ENCODE assay signal across 18 cellular contexts in genomic region chr19:54192972-54193371, GRCh38. TPM values are rescaled to one million over a fixed set of nuclear protein-coding genes. Genes with fewer than 3 reads are reported as not detected.
DNase-seq lines count a peak whose midpoint lies in the region; ATAC-seq and TF ChIP-seq lines count a peak whose summit lies in the region.
"Had no signal": no experiment of that assay in that cellular context is flagged by ENCODE, and none has a peak within 500 bp of the region (broad histone marks: within the 10 kb centered on the region; RNA-seq: fewer than 3 reads in every experiment).

No MANE protein-coding gene starts in this region.

- TF ChIP-seq CTCF in esophagus muscularis mucosa (IDR thresholded peaks at IDR 0.05) (no peak), spleen (IDR thresholded peaks at IDR 0.05 in 8 of 11, conservative IDR thresholded peaks at IDR 0.05 in 3 of 11) (no peak)

- H3K4me1 ChIP-seq in esophagus muscularis mucosa, result peaks cover 23 to 34% (median 29%) of the 10 kb centered on the region in 4 donors
- peaks cover 14 to 51% (median 29%) of the 10 kb centered on the region in 6 donors for H3K4me1 ChIP-seq in spleen

- no peaks in the 10 kb centered on the region for H3K27me3 Mint-ChIP-seq in activated naive CD4-positive, alpha-beta T cell treated with anti-CD3 and anti-CD28 coated beads, Interleukin-2, amount 50 U/mL, for 24 hours
- no peaks in the 10 kb centered on the region for H3K27me3 Mint-ChIP-seq in T-helper 17 cell

- H3K4me3 ChIP-seq in esophagus muscularis mucosa (no peak overlapping the region), spleen (no peak overlapping the region)

- H3K9me3 Mint-ChIP-seq in activated naive CD4-positive, alpha-beta T cell treated with anti-CD3 and anti-CD28 coated beads, Interleukin-2, amount 50 U/mL, for 24 hours, result no peaks in the 10 kb centered on the region

- intact Hi-C loops in esophagus muscularis mucosa (cut with DNase I) (no loop called here), spleen (cut with DNase I; ENCODE audit: low total_unique reads) (no loop called here)

- H3K27ac Mint-ChIP-seq in activated naive CD4-positive, alpha-beta T cell treated with anti-CD3 and anti-CD28 coated beads, Interleukin-2, amount 50 U/mL, for 24 hours, result no peak overlapping the region
- H3K27ac Mint-ChIP-seq in T-helper 17 cell, result no peak overlapping the region

- 95% methylated on average over 11 of the region's 11 CpGs for WGBS in esophagus muscularis mucosa
- 92 to 97% (median 94%) methylated on average over 11 of the region's 11 CpGs for WGBS in spleen, 5 donors

- TF ChIP-seq POLR2A in esophagus muscularis mucosa (IDR thresholded peaks at IDR 0.05; ENCODE audit: low read depth), result no peak
- no peak for TF ChIP-seq POLR2A in spleen (IDR thresholded peaks at IDR 0.05)

- H3K36me3 ChIP-seq in esophagus muscularis mucosa, result peaks cover 12 to 44% (median 20%) of the 10 kb centered on the region in 4 donors
- peaks cover 0 to 53% (median 18%) of the 10 kb centered on the region in 6 donors for H3K36me3 ChIP-seq in spleen

- peak overlapping the region; percentile 97 for H3K4me3 Mint-ChIP-seq in activated naive CD4-positive, alpha-beta T cell treated with anti-CD3 and anti-CD28 coated beads, Interleukin-2, amount 50 U/mL, for 24 hours
- H3K4me3 Mint-ChIP-seq in T-helper 17 cell, result peak overlapping the region; percentile 99

- H3K27me3 ChIP-seq in esophagus muscularis mucosa (no peaks in the 10 kb centered on the region), spleen (replicated peaks in 1 of 7) (no peaks in the 10 kb centered on the region)

- peak overlapping the region in 3 of 4 donors; percentile 2 to 99 (median 99) for H3K27ac ChIP-seq in esophagus muscularis mucosa (replicated peaks in 1 of 4)
- H3K27ac ChIP-seq in spleen, result peak overlapping the region in 1 of 8 donors; percentile 0

- TF ChIP-seq EP300 in esophagus muscularis mucosa (IDR thresholded peaks at IDR 0.05), result no peak

- DNase-seq in activated naive CD4-positive, alpha-beta T cell (lab: John Stamatoyannopoulos, UW), result no peak
- DNase-seq in T-helper 17 cell (no peak), esophagus muscularis mucosa (ENCODE audit: extremely low spot score) (no peak), spleen (peak; percentile 76), NCI-H1436 treated with DMSO at 0.1 percent for 48 hours (lab: John Stamatoyannopoulos, UW) (no peak)
- DNase-seq: activated CD4-positive, CD25-positive, alpha-beta regulatory T cell treated with anti-CD3 and anti-CD28 coated beads, Interleukin-2, amount 50 U/mL, for 72 hours; caudate nucleus; DMS53; HCEC 1CT; IMR-90; NCI-H1105 treated with DMSO at 0.1 percent for 48 hours; NCI-H446 treated with DMSO at 0.1 percent for 48 hours; substantia nigra; SW 1271 had no signal

- H3K9me3 ChIP-seq in T-helper 17 cell (ENCODE audit: control insufficient read depth, low read length, poor library complexity, severe bottlenecking) (no peaks in the 10 kb centered on the region), esophagus muscularis mucosa (no peaks in the 10 kb centered on the region), spleen (no peaks in the 10 kb centered on the region)

- no peak for ATAC-seq in T-helper 17 cell
- ATAC-seq in HG03460 (IDR thresholded peaks at IDR 0.05; ENCODE audit: unreplicated experiment), result no peak
- no peak for ATAC-seq in HG03457 (IDR thresholded peaks at IDR 0.05; ENCODE audit: unreplicated experiment)

- H3K36me3 Mint-ChIP-seq in activated naive CD4-positive, alpha-beta T cell treated with anti-CD3 and anti-CD28 coated beads, Interleukin-2, amount 50 U/mL, for 24 hours, result peaks cover 5% of the 10 kb centered on the region
- no peaks in the 10 kb centered on the region for H3K36me3 Mint-ChIP-seq in T-helper 17 cell (ENCODE audit: low read depth)

- H3K4me1 Mint-ChIP-seq in activated naive CD4-positive, alpha-beta T cell treated with anti-CD3 and anti-CD28 coated beads, Interleukin-2, amount 50 U/mL, for 24 hours, result peaks cover 28% of the 10 kb centered on the region
- peaks cover 14% of the 10 kb centered on the region for H3K4me1 Mint-ChIP-seq in T-helper 17 cell

RNA-seq across cellular contexts. Expression of gene TSEN34, which starts 1.9 kb away (rescaled TPM):
- total RNA-seq in T-helper 17 cell, result 1 to 10 TPM; 8.1 to 8.9 TPM
- 100 to 1,000 TPM in 1 of 4 donors, 10 to 100 TPM in 3; 49.4 to 103 (median 86.8) TPM for total RNA-seq in esophagus muscularis mucosa
- 100 to 1,000 TPM in 1 of 7 donors, 10 to 100 TPM in 6; 32.2 to 109 (median 45.5) TPM for total RNA-seq in spleen
- polyA plus RNA-seq in spleen, result 10 to 100 TPM; 25.5 to 45.2 (median 37.5) TPM

RNA-seq across cellular contexts. Expression of gene MBOAT7, which starts 3.6 kb away (rescaled TPM):
- total RNA-seq in T-helper 17 cell, result 10 to 100 TPM; 18.4 to 24.5 TPM
- 10 to 100 TPM; 40.3 to 83.2 (median 59.4) TPM for total RNA-seq in esophagus muscularis mucosa
- 100 to 1,000 TPM in 3 of 7 donors, 10 to 100 TPM in 4; 65.1 to 208 (median 85.9) TPM for total RNA-seq in spleen
- polyA plus RNA-seq in spleen, result 10 to 100 TPM; 12.0 to 19.4 (median 14.7) TPM

RNA-seq across cellular contexts. Expression of gene RPS9, which starts 7.7 kb away (rescaled TPM):
- total RNA-seq in T-helper 17 cell (1,000 to 10,000 TPM; 1,676 to 1,883 TPM), esophagus muscularis mucosa (1,000 to 10,000 TPM; 1,410 to 2,465 (median 1,750) TPM), spleen (1,000 to 10,000 TPM; 1,182 to 2,757 (median 1,587) TPM)
- 1,000 to 10,000 TPM; 6,196 to 7,306 (median 6,994) TPM for polyA plus RNA-seq in spleen

RNA-seq across cellular contexts. Expression of gene TMC4, which starts 20.0 kb away (rescaled TPM):
- total RNA-seq in T-helper 17 cell (1 to 10 TPM; 1.3 to 3.1 TPM), esophagus muscularis mucosa (under 1 TPM in 3 of 4 donors, not detected in 1; 0.26 to 0.98 (median 0.33) TPM), spleen (1 to 10 TPM in 3 of 7 donors, under 1 TPM in 2, not detected in 2; 0.51 to 4.0 (median 1.0) TPM)
- polyA plus RNA-seq in spleen, result under 1 TPM; 0.12 to 0.86 (median 0.22) TPM
- total RNA-seq: frontal cortex had no signal

RNA-seq across cellular contexts. Expression of gene LILRB3, which starts 29.8 kb away (rescaled TPM):
- total RNA-seq in T-helper 17 cell, result 1 to 10 TPM; 5.2 to 6.2 TPM
- total RNA-seq in esophagus muscularis mucosa, result 10 to 100 TPM in 2 of 4 donors, 1 to 10 TPM in 2; 9.1 to 36.1 (median 11.3) TPM
- 100 to 1,000 TPM in 3 of 7 donors, 10 to 100 TPM in 4; 61.5 to 443 (median 97.5) TPM for total RNA-seq in spleen
- polyA plus RNA-seq in spleen, result 10 to 100 TPM in 2 of 3 donors, 1 to 10 TPM in 1; 6.4 to 24.6 (median 22.5) TPM
- total RNA-seq: frontal cortex, IMR-90 had no signal
- polyA plus RNA-seq: IMR-90 had no signal
